In the genomic region with DNA sequence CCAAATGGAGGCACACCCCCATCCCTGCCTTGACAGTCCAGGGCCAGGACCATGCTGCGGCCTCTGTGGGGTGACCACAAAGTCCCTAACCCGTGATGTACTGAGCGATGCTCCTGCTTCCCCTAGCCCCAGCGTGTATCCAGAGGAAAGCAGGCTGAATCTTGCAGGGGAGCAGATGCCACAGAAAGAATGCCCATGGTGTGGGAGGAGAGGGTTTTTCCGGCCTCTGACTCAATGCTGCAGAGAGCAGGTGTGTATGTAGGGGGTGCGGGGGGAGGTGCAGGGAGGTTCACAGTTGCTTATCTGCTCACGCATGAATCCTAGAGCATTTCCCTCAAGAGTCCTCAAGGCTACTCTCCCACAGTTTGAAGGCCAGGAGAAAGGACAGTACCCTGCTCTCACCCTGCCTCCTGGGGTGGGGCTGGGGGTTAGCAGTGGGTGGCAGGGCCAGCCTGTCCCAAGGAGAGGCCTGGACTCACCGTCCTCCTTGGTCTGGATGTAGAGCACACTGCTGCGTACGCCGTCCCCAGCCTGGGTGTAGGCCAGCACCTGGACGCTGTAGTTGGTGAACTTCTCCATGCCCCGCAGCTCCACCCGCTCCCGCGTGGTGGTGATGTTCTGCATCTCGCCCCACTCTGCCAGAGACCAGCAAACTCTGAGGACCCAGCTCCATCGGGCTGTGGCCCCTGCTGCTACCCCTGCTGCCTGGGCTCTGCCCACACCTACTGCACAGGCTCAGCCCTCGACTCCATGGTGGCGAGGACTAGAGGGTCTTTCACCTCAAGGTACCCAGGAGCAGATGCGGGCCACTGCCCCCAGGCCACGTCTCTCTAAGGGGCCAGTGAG, we compare ENCODE assay signal across 1 cellular context.
A peak's percentile ranks its signal among the peaks of the same experiment; 100 is the strongest.
TF ChIP-seq lines count a peak whose summit lies in the region.

No MANE protein-coding gene starts in this region.

TF ChIP-seq in GM12878, 131 proteins besides CTCF, POLR2A, EP300 and RAD21 (continued from another document and continues in another):
- TF ChIP-seq, protein P1, sequence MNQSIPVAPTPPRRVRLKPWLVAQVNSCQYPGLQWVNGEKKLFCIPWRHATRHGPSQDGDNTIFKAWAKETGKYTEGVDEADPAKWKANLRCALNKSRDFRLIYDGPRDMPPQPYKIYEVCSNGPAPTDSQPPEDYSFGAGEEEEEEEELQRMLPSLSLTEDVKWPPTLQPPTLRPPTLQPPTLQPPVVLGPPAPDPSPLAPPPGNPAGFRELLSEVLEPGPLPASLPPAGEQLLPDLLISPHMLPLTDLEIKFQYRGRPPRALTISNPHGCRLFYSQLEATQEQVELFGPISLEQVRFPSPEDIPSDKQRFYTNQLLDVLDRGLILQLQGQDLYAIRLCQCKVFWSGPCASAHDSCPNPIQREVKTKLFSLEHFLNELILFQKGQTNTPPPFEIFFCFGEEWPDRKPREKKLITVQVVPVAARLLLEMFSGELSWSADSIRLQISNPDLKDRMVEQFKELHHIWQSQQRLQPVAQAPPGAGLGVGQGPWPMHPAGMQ (IDR thresholded peaks at IDR 0.05; ENCODE audit: borderline replicate concordance) = no peak
- TF ChIP-seq SMARCA5 (IDR thresholded peaks at IDR 0.05) (no peak; the same call in 1 of the 2 replicates), SMC3 (IDR thresholded peaks at IDR 0.05; ENCODE audit: borderline replicate concordance, low read length) (peak; percentile 18; the same call in 1 of the 2 replicates), SIN3A (IDR thresholded peaks at IDR 0.05; ENCODE audit: low read depth, low read length) (no peak), DPF2 (IDR thresholded peaks at IDR 0.05) (peak; percentile 80), STAT1 (conservative IDR thresholded peaks at IDR 0.05) (no peak), MTA2 (IDR thresholded peaks at IDR 0.05; ENCODE audit: low read depth) (peak; percentile 61), TCF3 (IDR thresholded peaks at IDR 0.05; ENCODE audit: borderline replicate concordance, insufficient read depth, low read depth, low read length) (peak; percentile 95), SPI1 (IDR thresholded peaks at IDR 0.05; ENCODE audit: borderline replicate concordance, insufficient read depth, low read depth, low read length) (no peak), SMAD5 (IDR thresholded peaks at IDR 0.05; ENCODE audit: low read depth) (no peak), CBFB (IDR thresholded peaks at IDR 0.05; ENCODE audit: low read depth) (no peak; the same call in 1 of the 2 replicates), MTA3 (IDR thresholded peaks at IDR 0.05; ENCODE audit: borderline replicate concordance, low read length) (no peak), CHD2 (IDR thresholded peaks at IDR 0.05; ENCODE audit: borderline replicate concordance, low read depth, low read length) (peak; percentile 69; the same call in 1 of the 2 replicates), IKZF2 (IDR thresholded peaks at IDR 0.05) (peak; percentile 78 to 86), JUND (IDR thresholded peaks at IDR 0.05; ENCODE audit: low read depth, low read length) (no peak), YY1 (IDR thresholded peaks at IDR 0.05; ENCODE audit: low read depth, low read length) (no peak), ZNF24 (IDR thresholded peaks at IDR 0.05) (no peak), ZNF217 (IDR thresholded peaks at IDR 0.05) (peak; percentile 73; the same call in 1 of the 2 replicates), TARDBP (IDR thresholded peaks at IDR 0.05; ENCODE audit: borderline replicate concordance) (no peak), CEBPB (IDR thresholded peaks at IDR 0.05; ENCODE audit: borderline replicate concordance in 1 of 2, low read depth in 2 of 2, low read length in 2 of 2) (no peak), CHD1 (IDR thresholded peaks at IDR 0.05; ENCODE audit: low read depth, low read length) (no peak), RFX5 (IDR thresholded peaks at IDR 0.05; ENCODE audit: low read depth, low read length) (no peak), ZNF622 (IDR thresholded peaks at IDR 0.05) (no peak), BMI1 (IDR thresholded peaks at IDR 0.05; ENCODE audit: borderline replicate concordance) (no peak), RB1 (IDR thresholded peaks at IDR 0.05; ENCODE audit: borderline replicate concordance) (no peak), LARP7 (IDR thresholded peaks at IDR 0.05) (no peak), TCF7 (IDR thresholded peaks at IDR 0.05; ENCODE audit: borderline replicate concordance) (no peak), ETV6 (conservative IDR thresholded peaks at IDR 0.05 in 1 of 2, IDR thresholded peaks at IDR 0.05 in 1 of 2; ENCODE audit: borderline replicate concordance in 1 of 2, low read depth in 1 of 2) (no peak; a peak in 1 of 4 replicates), MEF2A (IDR thresholded peaks at IDR 0.05; ENCODE audit: insufficient read depth, low read depth, low read length) (0 out of 2 replicates have a peak, but pooled peaks have one; percentile 28), YBX1 (IDR thresholded peaks at IDR 0.05) (no peak)
- TF ChIP-seq, protein P2, sequence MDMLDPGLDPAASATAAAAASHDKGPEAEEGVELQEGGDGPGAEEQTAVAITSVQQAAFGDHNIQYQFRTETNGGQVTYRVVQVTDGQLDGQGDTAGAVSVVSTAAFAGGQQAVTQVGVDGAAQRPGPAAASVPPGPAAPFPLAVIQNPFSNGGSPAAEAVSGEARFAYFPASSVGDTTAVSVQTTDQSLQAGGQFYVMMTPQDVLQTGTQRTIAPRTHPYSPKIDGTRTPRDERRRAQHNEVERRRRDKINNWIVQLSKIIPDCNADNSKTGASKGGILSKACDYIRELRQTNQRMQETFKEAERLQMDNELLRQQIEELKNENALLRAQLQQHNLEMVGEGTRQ (IDR thresholded peaks at IDR 0.05; ENCODE audit: borderline replicate concordance, low read depth, low read length) = no peak
- TF ChIP-seq, protein P3, sequence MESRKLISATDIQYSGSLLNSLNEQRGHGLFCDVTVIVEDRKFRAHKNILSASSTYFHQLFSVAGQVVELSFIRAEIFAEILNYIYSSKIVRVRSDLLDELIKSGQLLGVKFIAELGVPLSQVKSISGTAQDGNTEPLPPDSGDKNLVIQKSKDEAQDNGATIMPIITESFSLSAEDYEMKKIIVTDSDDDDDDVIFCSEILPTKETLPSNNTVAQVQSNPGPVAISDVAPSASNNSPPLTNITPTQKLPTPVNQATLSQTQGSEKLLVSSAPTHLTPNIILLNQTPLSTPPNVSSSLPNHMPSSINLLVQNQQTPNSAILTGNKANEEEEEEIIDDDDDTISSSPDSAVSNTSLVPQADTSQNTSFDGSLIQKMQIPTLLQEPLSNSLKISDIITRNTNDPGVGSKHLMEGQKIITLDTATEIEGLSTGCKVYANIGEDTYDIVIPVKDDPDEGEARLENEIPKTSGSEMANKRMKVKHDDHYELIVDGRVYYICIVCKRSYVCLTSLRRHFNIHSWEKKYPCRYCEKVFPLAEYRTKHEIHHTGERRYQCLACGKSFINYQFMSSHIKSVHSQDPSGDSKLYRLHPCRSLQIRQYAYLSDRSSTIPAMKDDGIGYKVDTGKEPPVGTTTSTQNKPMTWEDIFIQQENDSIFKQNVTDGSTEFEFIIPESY (IDR thresholded peaks at IDR 0.05) = no peak
- TF ChIP-seq, protein P4, sequence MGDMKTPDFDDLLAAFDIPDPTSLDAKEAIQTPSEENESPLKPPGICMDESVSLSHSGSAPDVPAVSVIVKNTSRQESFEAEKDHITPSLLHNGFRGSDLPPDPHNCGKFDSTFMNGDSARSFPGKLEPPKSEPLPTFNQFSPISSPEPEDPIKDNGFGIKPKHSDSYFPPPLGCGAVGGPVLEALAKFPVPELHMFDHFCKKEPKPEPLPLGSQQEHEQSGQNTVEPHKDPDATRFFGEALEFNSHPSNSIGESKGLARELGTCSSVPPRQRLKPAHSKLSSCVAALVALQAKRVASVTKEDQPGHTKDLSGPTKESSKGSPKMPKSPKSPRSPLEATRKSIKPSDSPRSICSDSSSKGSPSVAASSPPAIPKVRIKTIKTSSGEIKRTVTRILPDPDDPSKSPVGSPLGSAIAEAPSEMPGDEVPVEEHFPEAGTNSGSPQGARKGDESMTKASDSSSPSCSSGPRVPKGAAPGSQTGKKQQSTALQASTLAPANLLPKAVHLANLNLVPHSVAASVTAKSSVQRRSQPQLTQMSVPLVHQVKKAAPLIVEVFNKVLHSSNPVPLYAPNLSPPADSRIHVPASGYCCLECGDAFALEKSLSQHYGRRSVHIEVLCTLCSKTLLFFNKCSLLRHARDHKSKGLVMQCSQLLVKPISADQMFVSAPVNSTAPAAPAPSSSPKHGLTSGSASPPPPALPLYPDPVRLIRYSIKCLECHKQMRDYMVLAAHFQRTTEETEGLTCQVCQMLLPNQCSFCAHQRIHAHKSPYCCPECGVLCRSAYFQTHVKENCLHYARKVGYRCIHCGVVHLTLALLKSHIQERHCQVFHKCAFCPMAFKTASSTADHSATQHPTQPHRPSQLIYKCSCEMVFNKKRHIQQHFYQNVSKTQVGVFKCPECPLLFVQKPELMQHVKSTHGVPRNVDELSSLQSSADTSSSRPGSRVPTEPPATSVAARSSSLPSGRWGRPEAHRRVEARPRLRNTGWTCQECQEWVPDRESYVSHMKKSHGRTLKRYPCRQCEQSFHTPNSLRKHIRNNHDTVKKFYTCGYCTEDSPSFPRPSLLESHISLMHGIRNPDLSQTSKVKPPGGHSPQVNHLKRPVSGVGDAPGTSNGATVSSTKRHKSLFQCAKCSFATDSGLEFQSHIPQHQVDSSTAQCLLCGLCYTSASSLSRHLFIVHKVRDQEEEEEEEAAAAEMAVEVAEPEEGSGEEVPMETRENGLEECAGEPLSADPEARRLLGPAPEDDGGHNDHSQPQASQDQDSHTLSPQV (IDR thresholded peaks at IDR 0.05) = no peak
- TF ChIP-seq, protein P5, sequence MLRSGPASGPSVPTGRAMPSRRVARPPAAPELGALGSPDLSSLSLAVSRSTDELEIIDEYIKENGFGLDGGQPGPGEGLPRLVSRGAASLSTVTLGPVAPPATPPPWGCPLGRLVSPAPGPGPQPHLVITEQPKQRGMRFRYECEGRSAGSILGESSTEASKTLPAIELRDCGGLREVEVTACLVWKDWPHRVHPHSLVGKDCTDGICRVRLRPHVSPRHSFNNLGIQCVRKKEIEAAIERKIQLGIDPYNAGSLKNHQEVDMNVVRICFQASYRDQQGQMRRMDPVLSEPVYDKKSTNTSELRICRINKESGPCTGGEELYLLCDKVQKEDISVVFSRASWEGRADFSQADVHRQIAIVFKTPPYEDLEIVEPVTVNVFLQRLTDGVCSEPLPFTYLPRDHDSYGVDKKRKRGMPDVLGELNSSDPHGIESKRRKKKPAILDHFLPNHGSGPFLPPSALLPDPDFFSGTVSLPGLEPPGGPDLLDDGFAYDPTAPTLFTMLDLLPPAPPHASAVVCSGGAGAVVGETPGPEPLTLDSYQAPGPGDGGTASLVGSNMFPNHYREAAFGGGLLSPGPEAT (IDR thresholded peaks at IDR 0.05; ENCODE audit: low read depth) = peak; percentile 77
- TF ChIP-seq, protein P6, sequence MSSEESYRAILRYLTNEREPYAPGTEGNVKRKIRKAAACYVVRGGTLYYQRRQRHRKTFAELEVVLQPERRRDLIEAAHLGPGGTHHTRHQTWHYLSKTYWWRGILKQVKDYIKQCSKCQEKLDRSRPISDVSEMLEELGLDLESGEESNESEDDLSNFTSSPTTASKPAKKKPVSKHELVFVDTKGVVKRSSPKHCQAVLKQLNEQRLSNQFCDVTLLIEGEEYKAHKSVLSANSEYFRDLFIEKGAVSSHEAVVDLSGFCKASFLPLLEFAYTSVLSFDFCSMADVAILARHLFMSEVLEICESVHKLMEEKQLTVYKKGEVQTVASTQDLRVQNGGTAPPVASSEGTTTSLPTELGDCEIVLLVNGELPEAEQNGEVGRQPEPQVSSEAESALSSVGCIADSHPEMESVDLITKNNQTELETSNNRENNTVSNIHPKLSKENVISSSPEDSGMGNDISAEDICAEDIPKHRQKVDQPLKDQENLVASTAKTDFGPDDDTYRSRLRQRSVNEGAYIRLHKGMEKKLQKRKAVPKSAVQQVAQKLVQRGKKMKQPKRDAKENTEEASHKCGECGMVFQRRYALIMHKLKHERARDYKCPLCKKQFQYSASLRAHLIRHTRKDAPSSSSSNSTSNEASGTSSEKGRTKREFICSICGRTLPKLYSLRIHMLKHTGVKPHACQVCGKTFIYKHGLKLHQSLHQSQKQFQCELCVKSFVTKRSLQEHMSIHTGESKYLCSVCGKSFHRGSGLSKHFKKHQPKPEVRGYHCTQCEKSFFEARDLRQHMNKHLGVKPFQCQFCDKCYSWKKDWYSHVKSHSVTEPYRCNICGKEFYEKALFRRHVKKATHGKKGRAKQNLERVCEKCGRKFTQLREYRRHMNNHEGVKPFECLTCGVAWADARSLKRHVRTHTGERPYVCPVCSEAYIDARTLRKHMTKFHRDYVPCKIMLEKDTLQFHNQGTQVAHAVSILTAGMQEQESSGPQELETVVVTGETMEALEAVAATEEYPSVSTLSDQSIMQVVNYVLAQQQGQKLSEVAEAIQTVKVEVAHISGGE (CRISPR knock-in tag; IDR thresholded peaks at IDR 0.05) = no peak
- TF ChIP-seq, protein P7, sequence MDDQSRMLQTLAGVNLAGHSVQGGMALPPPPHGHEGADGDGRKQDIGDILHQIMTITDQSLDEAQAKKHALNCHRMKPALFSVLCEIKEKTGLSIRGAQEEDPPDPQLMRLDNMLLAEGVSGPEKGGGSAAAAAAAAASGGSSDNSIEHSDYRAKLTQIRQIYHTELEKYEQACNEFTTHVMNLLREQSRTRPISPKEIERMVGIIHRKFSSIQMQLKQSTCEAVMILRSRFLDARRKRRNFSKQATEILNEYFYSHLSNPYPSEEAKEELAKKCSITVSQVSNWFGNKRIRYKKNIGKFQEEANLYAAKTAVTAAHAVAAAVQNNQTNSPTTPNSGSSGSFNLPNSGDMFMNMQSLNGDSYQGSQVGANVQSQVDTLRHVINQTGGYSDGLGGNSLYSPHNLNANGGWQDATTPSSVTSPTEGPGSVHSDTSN (IDR thresholded peaks at IDR 0.05; ENCODE audit: insufficient replicate concordance, low read depth, low read length) = no peak
- TF ChIP-seq, protein P8, sequence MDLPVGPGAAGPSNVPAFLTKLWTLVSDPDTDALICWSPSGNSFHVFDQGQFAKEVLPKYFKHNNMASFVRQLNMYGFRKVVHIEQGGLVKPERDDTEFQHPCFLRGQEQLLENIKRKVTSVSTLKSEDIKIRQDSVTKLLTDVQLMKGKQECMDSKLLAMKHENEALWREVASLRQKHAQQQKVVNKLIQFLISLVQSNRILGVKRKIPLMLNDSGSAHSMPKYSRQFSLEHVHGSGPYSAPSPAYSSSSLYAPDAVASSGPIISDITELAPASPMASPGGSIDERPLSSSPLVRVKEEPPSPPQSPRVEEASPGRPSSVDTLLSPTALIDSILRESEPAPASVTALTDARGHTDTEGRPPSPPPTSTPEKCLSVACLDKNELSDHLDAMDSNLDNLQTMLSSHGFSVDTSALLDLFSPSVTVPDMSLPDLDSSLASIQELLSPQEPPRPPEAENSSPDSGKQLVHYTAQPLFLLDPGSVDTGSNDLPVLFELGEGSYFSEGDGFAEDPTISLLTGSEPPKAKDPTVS (IDR thresholded peaks at IDR 0.05; ENCODE audit: low read depth, low read length) = no peak
- TF ChIP-seq, protein P9, sequence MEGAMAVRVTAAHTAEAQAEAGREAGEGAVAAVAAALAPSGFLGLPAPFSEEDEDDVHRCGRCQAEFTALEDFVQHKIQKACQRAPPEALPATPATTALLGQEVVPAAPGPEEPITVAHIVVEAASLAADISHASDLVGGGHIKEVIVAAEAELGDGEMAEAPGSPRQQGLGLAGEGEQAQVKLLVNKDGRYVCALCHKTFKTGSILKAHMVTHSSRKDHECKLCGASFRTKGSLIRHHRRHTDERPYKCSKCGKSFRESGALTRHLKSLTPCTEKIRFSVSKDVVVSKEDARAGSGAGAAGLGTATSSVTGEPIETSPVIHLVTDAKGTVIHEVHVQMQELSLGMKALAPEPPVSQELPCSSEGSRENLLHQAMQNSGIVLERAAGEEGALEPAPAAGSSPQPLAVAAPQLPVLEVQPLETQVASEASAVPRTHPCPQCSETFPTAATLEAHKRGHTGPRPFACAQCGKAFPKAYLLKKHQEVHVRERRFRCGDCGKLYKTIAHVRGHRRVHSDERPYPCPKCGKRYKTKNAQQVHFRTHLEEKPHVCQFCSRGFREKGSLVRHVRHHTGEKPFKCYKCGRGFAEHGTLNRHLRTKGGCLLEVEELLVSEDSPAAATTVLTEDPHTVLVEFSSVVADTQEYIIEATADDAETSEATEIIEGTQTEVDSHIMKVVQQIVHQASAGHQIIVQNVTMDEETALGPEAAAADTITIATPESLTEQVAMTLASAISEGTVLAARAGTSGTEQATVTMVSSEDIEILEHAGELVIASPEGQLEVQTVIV (IDR thresholded peaks at IDR 0.05; ENCODE audit: borderline replicate concordance, partially characterized antibody) = no peak
